In genomic region chr15:75177360-75178071, GRCh38 we compare ENCODE assay signal across 11 cellular contexts. TPM values are rescaled to one million over a fixed set of nuclear protein-coding genes. Genes with fewer than 3 reads are reported as not detected.
DNase-seq lines count a peak whose midpoint lies in the region; ATAC-seq and TF ChIP-seq lines count a peak whose summit lies in the region.
"Had no signal": no experiment of that assay in that cellular context is flagged by ENCODE, and none has a peak within 500 bp of the region (broad histone marks: within the 10 kb centered on the region; RNA-seq: fewer than 3 reads in every experiment).

No MANE protein-coding gene starts in this region.

- ATAC-seq in DND-41 (ENCODE audit: insufficient read depth, low read depth), result 0 out of 3 replicates have a peak, but pooled peaks have one; percentile 39

- H3K4me2 ChIP-seq in DND-41 (ENCODE audit: insufficient read depth, low read length), result no peak overlapping the region

- H3K36me3 ChIP-seq in DND-41 (ENCODE audit: insufficient read depth, low read length) (no peaks in the 10 kb centered on the region), left ventricle myocardium inferior (no peaks in the 10 kb centered on the region), skeletal muscle tissue (ENCODE audit: control insufficient read depth in 3 of 3, insufficient read depth in 3 of 3, low read length in 3 of 3) (no peaks in the 10 kb centered on the region)

- no peak overlapping the region for H2AFZ ChIP-seq in DND-41 (ENCODE audit: low read depth, low read length)

- H3K79me2 ChIP-seq in DND-41 (ENCODE audit: insufficient read depth, low read length), result no peaks in the 10 kb centered on the region

- no peak overlapping the region for H3K27ac ChIP-seq in DND-41 (ENCODE audit: low read length)
- peak overlapping the region; percentile 65 for H3K27ac ChIP-seq in left ventricle myocardium inferior (replicated peaks)
- H3K27ac ChIP-seq in skeletal muscle tissue (ENCODE audit: low read depth, low read length), result no peak overlapping the region

- peaks cover 3% of the 10 kb centered on the region for H3K27me3 ChIP-seq in DND-41 (ENCODE audit: insufficient read depth, low read length, poor library complexity)
- no peaks in the 10 kb centered on the region for H3K27me3 ChIP-seq in left ventricle myocardium inferior (ENCODE audit: low read depth)
- peaks cover 7 to 26% (median 21%) of the 10 kb centered on the region in 3 donors for H3K27me3 ChIP-seq in skeletal muscle tissue (ENCODE audit: control insufficient read depth in 3 of 3, insufficient read depth in 3 of 3, low read length in 3 of 3)

- H3K9ac ChIP-seq in DND-41 (ENCODE audit: low read depth, low read length) (no peak overlapping the region), skeletal muscle tissue (ENCODE audit: low read depth in 1 of 3, low read length in 3 of 3) (peak overlapping the region; percentile 30 to 40 (median 38))

- H3K9me3 ChIP-seq in DND-41 (ENCODE audit: insufficient read depth, low read length, severe bottlenecking), result no peaks in the 10 kb centered on the region
- no peaks in the 10 kb centered on the region for H3K9me3 ChIP-seq in left ventricle myocardium inferior (replicated peaks)
- no peaks in the 10 kb centered on the region for H3K9me3 ChIP-seq in skeletal muscle tissue (ENCODE audit: control insufficient read depth in 3 of 3, low read length in 3 of 3)

- H4K20me1 ChIP-seq in DND-41 (ENCODE audit: insufficient read depth, low read length), result no peaks in the 10 kb centered on the region

- H3K4me3 ChIP-seq in DND-41 (ENCODE audit: low read depth in 1 of 2, low read length in 2 of 2) (no peak overlapping the region), left ventricle myocardium inferior (no peak overlapping the region), skeletal muscle tissue (ENCODE audit: low read length in 3 of 3) (no peak overlapping the region)

- intact Hi-C loops in left ventricle myocardium inferior (cut with micrococcal nuclease), result no loop called here

- no peaks in the 10 kb centered on the region for H3K4me1 ChIP-seq in DND-41 (ENCODE audit: insufficient read depth, low read length)
- H3K4me1 ChIP-seq in left ventricle myocardium inferior, result peaks cover 42% of the 10 kb centered on the region
- H3K4me1 ChIP-seq in skeletal muscle tissue (ENCODE audit: control insufficient read depth in 3 of 3, insufficient read depth in 3 of 3, low read length in 3 of 3), result peaks cover 14 to 27% (median 20%) of the 10 kb centered on the region in 3 donors

- DNase-seq in DND-41, result no peak
- peak; percentile 74 for DNase-seq in NCI-H69 (lab: John Stamatoyannopoulos, UW)
- DNase-seq in left ventricle myocardium inferior, result no peak
- DNase-seq in NCI-H2196 (lab: John Stamatoyannopoulos, UW; ENCODE audit: unreplicated experiment), result no peak
- DNase-seq in NCI-H1105 (lab: John Stamatoyannopoulos, UW), result no peak
- no peak for DNase-seq in NCI-H1092 treated with DMSO at 0.1 percent for 48 hours (lab: John Stamatoyannopoulos, UW)
- no peak for DNase-seq in OCI-M2 (lab: John Stamatoyannopoulos, UW; ENCODE audit: unreplicated experiment)
- DNase-seq: activated B cell treated with CpG ODN at 0.5 μM for 24 hours; activated naive CD8-positive, alpha-beta T cell treated with anti-CD3 and anti-CD28 coated beads, Interleukin-2, amount 10 ng/mL, durations not matched to agents 7 days and 5 days; HCEC 1CT had no signal

- TF ChIP-seq CTCF in DND-41 (IDR thresholded peaks at IDR 0.05; ENCODE audit: borderline replicate concordance, extremely low read depth, low read length, poor library complexity, severe bottlenecking) (no peak), left ventricle myocardium inferior (IDR thresholded peaks at IDR 0.05; ENCODE audit: borderline replicate concordance) (no peak)

RNA-seq across cellular contexts. Expression of gene C15orf39, which starts 24.2 kb away (rescaled TPM):
- total RNA-seq in left ventricle myocardium inferior, result 15.0 TPM
- 2.6 TPM for total RNA-seq in skeletal muscle tissue
